ENCODE assay signal across 26 cellular contexts in the genomic region with DNA sequence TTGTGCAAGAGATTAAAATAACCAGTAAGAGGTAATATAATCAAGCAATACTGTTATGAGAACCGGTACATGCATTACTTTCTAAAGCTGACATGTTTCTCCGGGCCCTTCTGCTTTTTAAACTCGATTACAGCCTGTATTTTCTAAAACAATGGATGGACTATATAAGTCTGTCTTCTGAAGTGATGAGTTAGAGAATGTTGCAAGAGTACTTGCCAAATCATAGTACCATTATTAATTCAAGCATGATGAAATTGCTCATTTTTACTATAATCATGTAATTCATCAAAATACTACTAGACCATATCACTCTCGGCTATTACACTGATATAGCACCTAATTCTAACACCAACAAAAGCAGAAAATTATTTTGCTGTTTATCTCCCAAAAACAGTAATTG.
DNase-seq lines count a peak whose midpoint lies in the region; ATAC-seq and TF ChIP-seq lines count a peak whose summit lies in the region.
"Had no signal": no experiment of that assay in that cellular context is flagged by ENCODE, and none has a peak within 500 bp of the region (broad histone marks: within the 10 kb centered on the region; RNA-seq: fewer than 3 reads in every experiment).

No MANE protein-coding gene starts in this region.

- no peak for ATAC-seq in stimulated activated naive B cell treated with anti-CD40 and anti-IgM and Interleukin-4, amounts not matched to agents 10 μg/mL and 1 μg/mL and 100 μg/mL, for 72 hours (replicated peaks)
- ATAC-seq in GM18873 (IDR thresholded peaks at IDR 0.05; ENCODE audit: low FRiP score, unreplicated experiment): no peak
- ATAC-seq: GM12878 had no signal

- H3K4me1 ChIP-seq in mammary epithelial cell (ENCODE audit: insufficient read depth, low read length): no peaks in the 10 kb centered on the region
- H3K4me1 ChIP-seq in breast epithelium: no peaks in the 10 kb centered on the region
- H3K4me1 ChIP-seq in OCI-LY3 (ENCODE audit: low read length): no peaks in the 10 kb centered on the region
- H3K4me1 ChIP-seq: BE2C, BLaER1 had no signal

- H3K36me3 ChIP-seq in mammary epithelial cell (ENCODE audit: insufficient read depth, low read length) (no peaks in the 10 kb centered on the region), breast epithelium (no peaks in the 10 kb centered on the region), OCI-LY3 (replicated peaks; ENCODE audit: low read depth, low read length) (no peaks in the 10 kb centered on the region)
- H3K36me3 ChIP-seq: BE2C, BLaER1 had no signal

- H3K27ac Mint-ChIP-seq in stimulated activated naive B cell treated with anti-CD40 and anti-IgM and Interleukin-4, amounts not matched to agents 10 μg/mL and 1 μg/mL and 100 μg/mL, for 72 hours: no peak overlapping the region
- H3K27ac Mint-ChIP-seq: CD14-positive monocyte; CD4-positive, alpha-beta memory T cell; CD4-positive, CD25-positive, alpha-beta regulatory T cell; CD8-positive, alpha-beta memory T cell had no signal

- H3K4me3 ChIP-seq in mammary epithelial cell (replicated peaks in 1 of 3; ENCODE audit: insufficient read depth in 1 of 3, low read depth in 2 of 3, low read length in 3 of 3) (no peak overlapping the region), breast epithelium (no peak overlapping the region), OCI-LY3 (ENCODE audit: low read length) (no peak overlapping the region), cardiac fibroblast (replicated peaks in 1 of 2; ENCODE audit: low read depth in 2 of 2, low read length in 2 of 2) (no peak overlapping the region), fibroblast of pulmonary artery (replicated peaks; ENCODE audit: low read depth, low read length) (no peak overlapping the region)
- H3K4me3 ChIP-seq: BLaER1, GM12878 had no signal

- H3K9me3 ChIP-seq in mammary epithelial cell (replicated peaks; ENCODE audit: insufficient read depth, low read length) (no peaks in the 10 kb centered on the region), breast epithelium (no peaks in the 10 kb centered on the region), OCI-LY3 (ENCODE audit: insufficient read depth, low read length) (no peaks in the 10 kb centered on the region)
- H3K9me3 ChIP-seq: BE2C, BLaER1 had no signal

- no peak overlapping the region for H3K27ac ChIP-seq in mammary epithelial cell (ENCODE audit: insufficient read depth, low read depth, low read length)
- H3K27ac ChIP-seq in breast epithelium: no peak overlapping the region
- no peak overlapping the region for H3K27ac ChIP-seq in OCI-LY3 (ENCODE audit: low read length)
- H3K27ac ChIP-seq: BLaER1 had no signal

- H3K4me1 Mint-ChIP-seq in stimulated activated naive B cell treated with anti-CD40 and anti-IgM and Interleukin-4, amounts not matched to agents 10 μg/mL and 1 μg/mL and 100 μg/mL, for 72 hours: no peaks in the 10 kb centered on the region
- H3K4me1 Mint-ChIP-seq: CD14-positive monocyte; CD4-positive, alpha-beta memory T cell; CD4-positive, CD25-positive, alpha-beta regulatory T cell; CD8-positive, alpha-beta memory T cell had no signal

- CTCF ChIA-PET in mammary epithelial cell (lab: Charles Lee; ENCODE audit: low non-redundant PET): no interaction called here

- no TSS peak for BruUV-seq in mammary epithelial cell (replicated peaks; lab: Mats Ljungman, UMichigan)

- dilution Hi-C loops in mammary epithelial cell (cut with HindIII; ENCODE audit: low sequenced_read_pairs): no loop called here

- H3K9ac ChIP-seq in mammary epithelial cell (ENCODE audit: insufficient read depth, low read length) (no peak overlapping the region), OCI-LY3 (ENCODE audit: low read length) (no peak overlapping the region)
- H3K9ac ChIP-seq: BLaER1 had no signal

- H2AFZ ChIP-seq in mammary epithelial cell (ENCODE audit: low read depth, low read length) (no peak overlapping the region), OCI-LY3 (ENCODE audit: low read depth, low read length) (peak overlapping the region; percentile 64; the same call in 1 of the 2 replicates)

- H4K20me1 ChIP-seq in mammary epithelial cell (ENCODE audit: insufficient read depth, low read length) (no peaks in the 10 kb centered on the region), OCI-LY3 (ENCODE audit: insufficient read depth, low read length) (no peaks in the 10 kb centered on the region)
- H4K20me1 ChIP-seq: BLaER1 had no signal

- H3K79me2 ChIP-seq in mammary epithelial cell (ENCODE audit: insufficient read depth, low read length) (no peaks in the 10 kb centered on the region), OCI-LY3 (ENCODE audit: low read length) (no peaks in the 10 kb centered on the region)

- H3K4me2 ChIP-seq in mammary epithelial cell (ENCODE audit: insufficient read depth, low read depth, low read length): no peak overlapping the region
- no peak overlapping the region for H3K4me2 ChIP-seq in OCI-LY3 (ENCODE audit: low read length)
- H3K4me2 ChIP-seq: BLaER1 had no signal

- no peaks in the 10 kb centered on the region for H3K36me3 Mint-ChIP-seq in stimulated activated naive B cell treated with anti-CD40 and anti-IgM and Interleukin-4, amounts not matched to agents 10 μg/mL and 1 μg/mL and 100 μg/mL, for 72 hours
- H3K36me3 Mint-ChIP-seq: CD14-positive monocyte; CD4-positive, alpha-beta memory T cell; CD4-positive, CD25-positive, alpha-beta regulatory T cell; CD8-positive, alpha-beta memory T cell had no signal

- WGBS in mammary epithelial cell (ENCODE audit: low coverage, missing lambda C conversion rate): 65% methylated on average over 4 of the region's 4 CpGs

- H3K27me3 ChIP-seq in mammary epithelial cell (ENCODE audit: insufficient read depth, low read length) (no peaks in the 10 kb centered on the region), breast epithelium (no peaks in the 10 kb centered on the region), OCI-LY3 (ENCODE audit: low read depth, low read length) (no peaks in the 10 kb centered on the region)
- H3K27me3 ChIP-seq: BE2C, BLaER1 had no signal

- no peaks in the 10 kb centered on the region for H3K27me3 Mint-ChIP-seq in stimulated activated naive B cell treated with anti-CD40 and anti-IgM and Interleukin-4, amounts not matched to agents 10 μg/mL and 1 μg/mL and 100 μg/mL, for 72 hours
- H3K27me3 Mint-ChIP-seq: CD4-positive, alpha-beta memory T cell; CD4-positive, CD25-positive, alpha-beta regulatory T cell had no signal

- intact Hi-C loops in mammary epithelial cell (cut with micrococcal nuclease) (no loop called here), breast epithelium (cut with DNase I; ENCODE audit: low total_unique reads) (no loop called here)

- peak; percentile 7 for DNase-seq in mammary epithelial cell
- DNase-seq in breast epithelium (ENCODE audit: low spot score in 2 of 2): no peak
- peak; percentile 16 to 25 for DNase-seq in cardiac fibroblast (ENCODE audit: low read depth in 2 of 2)
- peak; percentile 51 for DNase-seq in fibroblast of pulmonary artery (ENCODE audit: low read depth)
- no peak for DNase-seq in stimulated activated naive B cell treated with anti-CD40 and anti-IgM and Interleukin-4, amounts not matched to agents 10 μg/mL and 1 μg/mL and 100 μg/mL, for 72 hours
- DNase-seq in NCI-H2171 (lab: John Stamatoyannopoulos, UW): no peak
- DNase-seq: 8988T; ACHN; BE2C; C1 segment of cervical spinal cord; CD4-positive, alpha-beta memory T cell; CD4-positive, CD25-positive, alpha-beta regulatory T cell; CD8-positive, alpha-beta memory T cell; COR-L47; DMS 273 treated with DMSO at 0.1 percent for 48 hours; DMS153; DMS53; DMS79; DND-41; EL; GDM1 had no signal

- in situ Hi-C loops in mammary epithelial cell (cut with MboI; ENCODE audit: low sequenced_read_pairs in 2 of 2): no loop called here

- no peak overlapping the region for H3K4me3 Mint-ChIP-seq in stimulated activated naive B cell treated with anti-CD40 and anti-IgM and Interleukin-4, amounts not matched to agents 10 μg/mL and 1 μg/mL and 100 μg/mL, for 72 hours
- H3K4me3 Mint-ChIP-seq: CD14-positive monocyte; CD4-positive, alpha-beta memory T cell; CD4-positive, CD25-positive, alpha-beta regulatory T cell; CD8-positive, alpha-beta memory T cell had no signal

- peaks cover 0 to 3% of the 10 kb centered on the region in 2 donors for H3K9me3 Mint-ChIP-seq in stimulated activated naive B cell treated with anti-CD40 and anti-IgM and Interleukin-4, amounts not matched to agents 10 μg/mL and 1 μg/mL and 100 μg/mL, for 72 hours

- no peak for TF ChIP-seq POLR2A in breast epithelium (IDR thresholded peaks at IDR 0.05)

- TF ChIP-seq CTCF in mammary epithelial cell (conservative IDR thresholded peaks at IDR 0.05 in 1 of 2, IDR thresholded peaks at IDR 0.05 in 1 of 2; ENCODE audit: extremely low read depth in 1 of 2, insufficient read depth in 1 of 2, low read depth in 1 of 2, low read length in 2 of 2) (no peak), breast epithelium (IDR thresholded peaks at IDR 0.05) (no peak), OCI-LY3 (IDR thresholded peaks at IDR 0.05; ENCODE audit: low read depth, low read length) (no peak), cardiac fibroblast (IDR thresholded peaks at IDR 0.05; ENCODE audit: low read depth, low read length) (no peak), fibroblast of pulmonary artery (IDR thresholded peaks at IDR 0.05; ENCODE audit: low read length, missing control alignments) (no peak)

Comparison
In these comparisons a context has a peak if more than half of its experiments do, and no peak if none do; other contexts are left out.
1. DNase-seq: peak in mammary epithelial cell (single experiment), cardiac fibroblast (2 of 2) and fibroblast of pulmonary artery (single experiment); none in breast epithelium (0 of 2), stimulated activated naive B cell treated with anti-CD40 and anti-IgM and Interleukin-4, amounts not matched to agents 10 μg/mL and 1 μg/mL and 100 μg/mL, for 72 hours (single experiment) and NCI-H2171 (single experiment).